Comparison of ENCODE assay signal across 23 cellular contexts in genomic region chr2:154587739-154588138, GRCh38.
"Had no signal": no experiment of that assay in that cellular context is flagged by ENCODE, and none has a peak within 500 bp of the region (broad histone marks: within the 10 kb centered on the region; RNA-seq: fewer than 3 reads in every experiment).

No MANE protein-coding gene starts in this region.

- H3K4me3 Mint-ChIP-seq: activated CD4-positive, alpha-beta memory T cell treated with anti-CD3 and anti-CD28 coated beads, Interleukin-2, amount 10 ng/mL, durations not matched to agents 7 days and 5 days; activated CD4-positive, alpha-beta T cell treated with anti-CD3 and anti-CD28 coated beads, Interleukin-2, amount 10 ng/mL, durations not matched to agents 7 days and 5 days; activated naive CD4-positive, alpha-beta T cell treated with anti-CD3 and anti-CD28 coated beads for 36 hours; activated naive CD8-positive, alpha-beta T cell; activated T-helper 17 cell treated with anti-CD3 and anti-CD28 coated beads, Interleukin-2, amount 50 U/mL, for 72 hours; brain; central memory CD8-positive, alpha-beta T cell; T-cell had no signal

- H3K9me3 Mint-ChIP-seq: activated CD4-positive, alpha-beta T cell treated with anti-CD3 and anti-CD28 coated beads, Interleukin-2, amount 10 ng/mL, durations not matched to agents 7 days and 5 days; T-cell had no signal

- H2AFZ ChIP-seq: PC-9 had no signal

- H3K36me3 Mint-ChIP-seq: activated naive CD8-positive, alpha-beta T cell; brain; T-cell had no signal

- H3K4me3 ChIP-seq: PC-9 had no signal

- H3K27ac Mint-ChIP-seq: activated CD4-positive, alpha-beta memory T cell treated with anti-CD3 and anti-CD28 coated beads, Interleukin-2, amount 10 ng/mL, durations not matched to agents 7 days and 5 days; activated CD4-positive, alpha-beta T cell treated with anti-CD3 and anti-CD28 coated beads, Interleukin-2, amount 10 ng/mL, durations not matched to agents 7 days and 5 days; activated naive CD4-positive, alpha-beta T cell treated with anti-CD3 and anti-CD28 coated beads for 36 hours; activated naive CD8-positive, alpha-beta T cell; activated T-helper 17 cell treated with anti-CD3 and anti-CD28 coated beads, Interleukin-2, amount 50 U/mL, for 72 hours; brain; T-cell had no signal

- H3K27ac ChIP-seq: PC-9 had no signal

- H3K27me3 Mint-ChIP-seq: activated CD4-positive, alpha-beta memory T cell treated with anti-CD3 and anti-CD28 coated beads, Interleukin-2, amount 10 ng/mL, durations not matched to agents 7 days and 5 days; activated CD4-positive, alpha-beta T cell treated with anti-CD3 and anti-CD28 coated beads, Interleukin-2, amount 10 ng/mL, durations not matched to agents 7 days and 5 days; activated naive CD8-positive, alpha-beta T cell; activated T-helper 17 cell treated with anti-CD3 and anti-CD28 coated beads, Interleukin-2, amount 50 U/mL, for 72 hours; central memory CD8-positive, alpha-beta T cell; T-cell had no signal

- H3K4me2 ChIP-seq: PC-9 had no signal

- DNase-seq: activated CD4-positive, alpha-beta memory T cell treated with anti-CD3 and anti-CD28 coated beads, Interleukin-2, amount 10 ng/mL, durations not matched to agents 7 days and 5 days; activated CD4-positive, alpha-beta T cell treated with anti-CD3 and anti-CD28 coated beads, Interleukin-2, amount 10 ng/mL, durations not matched to agents 7 days and 5 days; activated CD4-positive, CD25-positive, alpha-beta regulatory T cell; activated gamma-delta T cell; activated naive CD4-positive, alpha-beta T cell treated with anti-CD3 and anti-CD28 coated beads for 36 hours; activated T-cell treated with anti-CD3 and anti-CD28 coated beads for 4 hours; activated T-cell treated with anti-CD3 and anti-CD28 coated beads, Interleukin-2, amount 50 U/mL, for 48 hours; amygdala; NCI-H1092; NCI-H1417; NCI-H2029; NCI-H345; NCI-H510A; NCI-H526 treated with DMSO at 0.1 percent for 48 hours; PC-9; SHP77 treated with DMSO at 0.1 percent for 48 hours; T-cell; T-helper 2 cell; T1000 had no signal

- H3K4me1 Mint-ChIP-seq: activated CD4-positive, alpha-beta memory T cell treated with anti-CD3 and anti-CD28 coated beads, Interleukin-2, amount 10 ng/mL, durations not matched to agents 7 days and 5 days; activated CD4-positive, alpha-beta T cell treated with anti-CD3 and anti-CD28 coated beads, Interleukin-2, amount 10 ng/mL, durations not matched to agents 7 days and 5 days; activated T-helper 17 cell treated with anti-CD3 and anti-CD28 coated beads, Interleukin-2, amount 50 U/mL, for 72 hours; central memory CD8-positive, alpha-beta T cell; T-cell had no signal

- ATAC-seq: activated T-helper 17 cell treated with anti-CD3 and anti-CD28 coated beads, Interleukin-2, amount 50 U/mL, for 72 hours; T-cell had no signal
